10 cellular contexts compared by ENCODE assay signal in the genomic region with DNA sequence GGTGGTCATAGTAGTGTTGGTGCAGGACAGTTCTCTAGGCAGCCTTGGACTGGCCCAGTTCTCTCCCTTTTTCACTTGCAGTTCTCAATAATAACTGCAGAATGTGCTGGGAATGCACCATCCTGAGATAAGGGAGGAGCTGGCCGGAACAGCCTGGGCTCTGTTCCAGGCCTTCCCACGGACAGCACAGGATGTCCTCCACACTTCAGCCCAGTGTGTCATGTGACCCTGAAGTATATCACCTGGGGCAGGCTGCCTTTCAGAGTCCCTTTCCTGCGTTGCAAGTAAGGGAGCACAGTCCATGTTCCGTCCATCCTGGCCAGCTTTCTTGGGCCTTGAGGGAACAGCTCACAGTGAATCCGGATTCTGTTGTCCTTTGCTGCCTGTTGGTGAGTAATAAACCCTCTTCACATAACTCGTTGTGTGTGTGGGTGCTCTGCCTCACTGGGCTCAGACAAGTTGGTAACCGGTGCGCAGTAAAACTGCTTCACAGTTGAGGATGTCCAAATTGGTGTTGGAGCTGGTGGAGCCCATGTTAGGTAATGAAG. TPM values are rescaled to one million over a fixed set of nuclear protein-coding genes. Genes with fewer than 3 reads are reported as not detected.
A peak's percentile ranks its signal among the peaks of the same experiment; 100 is the strongest.
DNase-seq lines count a peak whose midpoint lies in the region; ATAC-seq, FAIRE-seq and TF ChIP-seq lines count a peak whose summit lies in the region.
"Had no signal": no experiment of that assay in that cellular context is flagged by ENCODE, and none has a peak within 500 bp of the region (broad histone marks: within the 10 kb centered on the region; RNA-seq: fewer than 3 reads in every experiment).

No MANE protein-coding gene starts in this region.

- H3K27me3 ChIP-seq in body of pancreas (no peaks in the 10 kb centered on the region), keratinocyte (ENCODE audit: control insufficient read depth, extremely low read depth, insufficient read depth, low read length) (no peaks in the 10 kb centered on the region), uterus (no peaks in the 10 kb centered on the region)

- intact Hi-C loops in body of pancreas (cut with DNase I) = no loop called here
- intact Hi-C loops in uterus (cut with DNase I; ENCODE audit: low total_unique reads) = no loop called here

- no peaks in the 10 kb centered on the region for H3K9me1 ChIP-seq in keratinocyte (ENCODE audit: control insufficient read depth, extremely low read depth, insufficient read depth, low read length)

- H3K9me3 ChIP-seq in body of pancreas (no peaks in the 10 kb centered on the region), keratinocyte (ENCODE audit: control insufficient read depth, low read depth, low read length) (no peaks in the 10 kb centered on the region), uterus (no peaks in the 10 kb centered on the region)

- FAIRE-seq in keratinocyte (lab: Jason Lieb, UNC) = peak; percentile 96

- ATAC-seq in activated naive CD8-positive, alpha-beta T cell treated with anti-CD3 and anti-CD28 coated beads, Interleukin-2, amount 50 U/mL, for 24 hours = peak; percentile 24
- ATAC-seq in body of pancreas = peak; percentile 83
- ATAC-seq in GM19467 (IDR thresholded peaks at IDR 0.05; ENCODE audit: unreplicated experiment) = no peak
- ATAC-seq in GM18511 (IDR thresholded peaks at IDR 0.05; ENCODE audit: unreplicated experiment) = no peak

- H2AFZ ChIP-seq in keratinocyte (ENCODE audit: control insufficient read depth, low read length) = peak overlapping the region; percentile 76

- H3K27ac Mint-ChIP-seq in activated naive CD8-positive, alpha-beta T cell treated with anti-CD3 and anti-CD28 coated beads, Interleukin-2, amount 50 U/mL, for 24 hours = peak overlapping the region; percentile 61
- no peak overlapping the region for H3K27ac Mint-ChIP-seq in activated naive CD8-positive, alpha-beta T cell treated with anti-CD3 and anti-CD28 coated beads for 36 hours
- H3K27ac Mint-ChIP-seq: CD8-positive, alpha-beta memory T cell had no signal

- no peaks in the 10 kb centered on the region for H3K36me3 Mint-ChIP-seq in activated naive CD8-positive, alpha-beta T cell treated with anti-CD3 and anti-CD28 coated beads, Interleukin-2, amount 50 U/mL, for 24 hours (ENCODE audit: low read depth)
- H3K36me3 Mint-ChIP-seq in activated naive CD8-positive, alpha-beta T cell treated with anti-CD3 and anti-CD28 coated beads for 36 hours = peaks cover 2% of the 10 kb centered on the region
- H3K36me3 Mint-ChIP-seq: CD8-positive, alpha-beta memory T cell had no signal

- H3K36me3 ChIP-seq in body of pancreas (replicated peaks in 1 of 2; ENCODE audit: insufficient read depth in 1 of 2, low read depth in 2 of 2) (no peaks in the 10 kb centered on the region), keratinocyte (ENCODE audit: control insufficient read depth in 2 of 2, extremely low read depth in 1 of 2, insufficient read depth in 2 of 2, low read length in 2 of 2) (peaks cover 0 to 2% of the 10 kb centered on the region in 2 experiments), uterus (no peaks in the 10 kb centered on the region)

- peaks cover 26% of the 10 kb centered on the region for H3K4me1 Mint-ChIP-seq in activated naive CD8-positive, alpha-beta T cell treated with anti-CD3 and anti-CD28 coated beads, Interleukin-2, amount 50 U/mL, for 24 hours
- H3K4me1 Mint-ChIP-seq in activated naive CD8-positive, alpha-beta T cell treated with anti-CD3 and anti-CD28 coated beads for 36 hours = peaks cover 9% of the 10 kb centered on the region

- no peaks in the 10 kb centered on the region for H4K20me1 ChIP-seq in keratinocyte (ENCODE audit: control insufficient read depth, extremely low read depth, insufficient read depth, low read length)

- WGBS in body of pancreas, 2 donors = 49 to 52% methylated on average over 7 to 8 of the region's 8 CpGs

- peaks cover 3% of the 10 kb centered on the region for H3K9me3 Mint-ChIP-seq in activated naive CD8-positive, alpha-beta T cell treated with anti-CD3 and anti-CD28 coated beads, Interleukin-2, amount 50 U/mL, for 24 hours
- no peaks in the 10 kb centered on the region for H3K9me3 Mint-ChIP-seq in activated naive CD8-positive, alpha-beta T cell treated with anti-CD3 and anti-CD28 coated beads for 36 hours
- H3K9me3 Mint-ChIP-seq: CD8-positive, alpha-beta memory T cell had no signal

- H3K4me3 ChIP-seq in body of pancreas = no peak overlapping the region
- peak overlapping the region; percentile 30 to 47 (median 36) for H3K4me3 ChIP-seq in keratinocyte (ENCODE audit: control insufficient read depth in 2 of 3, extremely low read depth in 1 of 3, insufficient read depth in 2 of 3, low read depth in 1 of 3, low read length in 3 of 3)
- peak overlapping the region; percentile 28 to 31 for H3K4me3 ChIP-seq in uterus
- H3K4me3 ChIP-seq: coronary artery had no signal

- peak overlapping the region; percentile 28 for H3K9ac ChIP-seq in keratinocyte (ENCODE audit: control insufficient read depth, extremely low read depth, insufficient read depth, low read length)

- H3K4me1 ChIP-seq in body of pancreas (peaks cover 12% of the 10 kb centered on the region), keratinocyte (ENCODE audit: control insufficient read depth, extremely low read depth, insufficient read depth, low read length) (peaks cover 12% of the 10 kb centered on the region), uterus (peaks cover 0 to 6% of the 10 kb centered on the region in 2 donors)

- H3K27ac ChIP-seq in body of pancreas = no peak overlapping the region
- H3K27ac ChIP-seq in keratinocyte (ENCODE audit: control insufficient read depth, insufficient read depth, low read length) = no peak overlapping the region
- H3K27ac ChIP-seq in uterus = peak overlapping the region; percentile 61 to 71
- H3K27ac ChIP-seq: coronary artery had no signal

- TF ChIP-seq POLR2A in body of pancreas (IDR thresholded peaks at IDR 0.05) (peak in 1 of 3 donors; percentile 16), uterus (IDR thresholded peaks at IDR 0.05) (peak in 1 of 2 donors; percentile 23)

- no peak for TF ChIP-seq CTCF in body of pancreas (IDR thresholded peaks at IDR 0.05)
- TF ChIP-seq CTCF in keratinocyte (optimal IDR thresholded peaks at IDR 0.05 in 1 of 3, IDR thresholded peaks at IDR 0.05 in 1 of 3, conservative IDR thresholded peaks at IDR 0.05 in 1 of 3; ENCODE audit: extremely low read depth in 1 of 3, insufficient read depth in 2 of 3, low read length in 3 of 3) = no peak
- TF ChIP-seq CTCF in uterus (IDR thresholded peaks at IDR 0.05) = no peak

- dilution Hi-C loops in keratinocyte (cut with MboI; ENCODE audit: extremely low pct_ligation_motif_present, low sequenced_read_pairs) = no loop called here

- no peak for DNase-seq in activated naive CD8-positive, alpha-beta T cell treated with anti-CD3 and anti-CD28 coated beads, Interleukin-2, amount 50 U/mL, for 24 hours
- no peak for DNase-seq in activated naive CD8-positive, alpha-beta T cell treated with anti-CD3 and anti-CD28 coated beads for 36 hours
- DNase-seq in body of pancreas (peak; percentile 36 to 67 (median 52)), keratinocyte (ENCODE audit: low read depth, low spot score) (peak; percentile 19), uterus (peak; percentile 81 to 83), KG1 (lab: John Stamatoyannopoulos, UW) (no peak)
- DNase-seq: CD8-positive, alpha-beta memory T cell had no signal

- no peaks in the 10 kb centered on the region for H3K79me2 ChIP-seq in keratinocyte (ENCODE audit: control insufficient read depth, insufficient read depth, low read length)

- H3K27me3 Mint-ChIP-seq in activated naive CD8-positive, alpha-beta T cell treated with anti-CD3 and anti-CD28 coated beads, Interleukin-2, amount 50 U/mL, for 24 hours = peaks cover 28% of the 10 kb centered on the region
- peaks cover 31% of the 10 kb centered on the region for H3K27me3 Mint-ChIP-seq in activated naive CD8-positive, alpha-beta T cell treated with anti-CD3 and anti-CD28 coated beads for 36 hours

- H3K4me3 Mint-ChIP-seq in activated naive CD8-positive, alpha-beta T cell treated with anti-CD3 and anti-CD28 coated beads, Interleukin-2, amount 50 U/mL, for 24 hours = no peak overlapping the region
- H3K4me3 Mint-ChIP-seq in activated naive CD8-positive, alpha-beta T cell treated with anti-CD3 and anti-CD28 coated beads for 36 hours = no peak overlapping the region
- H3K4me3 Mint-ChIP-seq: CD8-positive, alpha-beta memory T cell had no signal

- H3K4me2 ChIP-seq in keratinocyte (ENCODE audit: control insufficient read depth, extremely low read depth, insufficient read depth, low read depth, low read length) = peak overlapping the region; percentile 75

RNA-seq across cellular contexts. Expression of a gene that starts 32.3 kb away (rescaled TPM):
- total RNA-seq in activated naive CD8-positive, alpha-beta T cell treated with anti-CD3 and anti-CD28 coated beads for 36 hours = 1 to 10 TPM in 1 of 2 experiments, under 1 TPM in 1; 0.72 to 1.2 TPM
- total RNA-seq in body of pancreas (1 to 10 TPM in 1 of 2 donors, not detected in 1; 2.3 TPM), uterus (1 to 10 TPM; 3.6 to 9.9 (median 6.2) TPM)
- 2.3 to 2.5 TPM (median 2.4 TPM) in 3 replicates for polyA plus RNA-seq in keratinocyte
- 1.7 TPM for polyA plus RNA-seq in keratinocyte (2011; ENCODE audit: low read depth)
- 1.4 and 2.9 TPM in 2 replicates for polyA plus RNA-seq in keratinocyte (2011; cell fraction: cytosol; rRNA removed)
- polyA plus RNA-seq in keratinocyte (2011; cell fraction: nucleus; rRNA removed) = 2.9 and 3.1 TPM in 2 replicates
- 2.6 and 2.9 TPM in 2 replicates for polyA plus RNA-seq in keratinocyte (2012; ENCODE audit: low replicate concordance)
- polyA minus RNA-seq in keratinocyte = 0.79 to 2.7 TPM (median 2.7 TPM) in 3 replicates
- polyA minus RNA-seq in keratinocyte (2011; cell fraction: cytosol; rRNA and poly(A)+ RNA removed) = 1.7 TPM
- polyA minus RNA-seq in keratinocyte (2011; cell fraction: nucleus; rRNA and poly(A)+ RNA removed) = 2.2 and 4.8 TPM in 2 replicates

Comparison
In these comparisons a context has a peak if more than half of its experiments do, and no peak if none do; other contexts are left out.
1. ATAC-seq: peak in activated naive CD8-positive, alpha-beta T cell treated with anti-CD3 and anti-CD28 coated beads, Interleukin-2, amount 50 U/mL, for 24 hours (single experiment) and body of pancreas (single experiment); none in GM19467 (single experiment) and GM18511 (single experiment).
2. DNase-seq: peak in body of pancreas (4 of 4), keratinocyte (single experiment) and uterus (2 of 2); none in activated naive CD8-positive, alpha-beta T cell treated with anti-CD3 and anti-CD28 coated beads, Interleukin-2, amount 50 U/mL, for 24 hours (single experiment), activated naive CD8-positive, alpha-beta T cell treated with anti-CD3 and anti-CD28 coated beads for 36 hours (single experiment) and KG1 (single experiment).
3. H3K27ac ChIP-seq: peak in uterus (2 of 2); none in body of pancreas (0 of 4) and keratinocyte (single experiment).
4. H3K4me3 ChIP-seq: peak in keratinocyte (3 of 3) and uterus (2 of 2); none in body of pancreas (0 of 2).